In genomic region chr4:98260579-98261290, GRCh38 we compare ENCODE assay signal across 8 cellular contexts. TPM values are rescaled to one million over a fixed set of nuclear protein-coding genes. Genes with fewer than 3 reads are reported as not detected.
A peak's percentile ranks its signal among the peaks of the same experiment; 100 is the strongest.
DNase-seq lines count a peak whose midpoint lies in the region; ATAC-seq and TF ChIP-seq lines count a peak whose summit lies in the region.

No MANE protein-coding gene starts in this region.

- H3K79me1 ChIP-seq in neuronal stem cell (ENCODE audit: low read depth, low read length), result no peaks in the 10 kb centered on the region

- no peak overlapping the region for H2BK15ac ChIP-seq in neuronal stem cell (ENCODE audit: low read length)

- peak overlapping the region; percentile 96 for H3K23ac ChIP-seq in neuronal stem cell (ENCODE audit: low read depth, low read length, poor library complexity)

- peak; percentile 89 for ATAC-seq in foreskin keratinocyte

- H3K36me3 ChIP-seq in H7 (replicated peaks; ENCODE audit: control insufficient read depth, insufficient read depth, low read length), result no peaks in the 10 kb centered on the region
- no peaks in the 10 kb centered on the region for H3K36me3 ChIP-seq in neuronal stem cell (replicated peaks in 1 of 2; ENCODE audit: control insufficient read depth in 2 of 2, insufficient read depth in 2 of 2, low read length in 2 of 2)

- peak overlapping the region; percentile 92 for H3K18ac ChIP-seq in neuronal stem cell (ENCODE audit: low read length)

- H3K27ac ChIP-seq in foreskin keratinocyte (peak overlapping the region; percentile 91), neuronal stem cell (replicated peaks; ENCODE audit: low read length) (peak overlapping the region; percentile 99)

- H3K4ac ChIP-seq in neuronal stem cell (ENCODE audit: low read length), result peak overlapping the region; percentile 38

- TF ChIP-seq CTCF in foreskin keratinocyte (conservative IDR thresholded peaks at IDR 0.05), result no peak

- H3K4me2 ChIP-seq in neuronal stem cell (ENCODE audit: insufficient read depth, low read length, poor library complexity, severe bottlenecking), result peak overlapping the region; percentile 91

- H3K27me3 ChIP-seq in H7 (ENCODE audit: control insufficient read depth, insufficient read depth, low read length) (no peaks in the 10 kb centered on the region), foreskin keratinocyte (no peaks in the 10 kb centered on the region), neuronal stem cell (ENCODE audit: control insufficient read depth in 3 of 3, insufficient read depth in 3 of 3, low read depth in 1 of 3, low read length in 3 of 3) (no peaks in the 10 kb centered on the region)

- peak overlapping the region; percentile 3 for H2AK5ac ChIP-seq in neuronal stem cell (ENCODE audit: low read depth, low read length)

- H2BK12ac ChIP-seq in neuronal stem cell (ENCODE audit: low read length), result no peak overlapping the region

- H3K9me3 ChIP-seq in neuronal stem cell (replicated peaks in 1 of 2; ENCODE audit: control insufficient read depth in 2 of 2, insufficient read depth in 1 of 2, low read depth in 1 of 2, low read length in 2 of 2), result no peaks in the 10 kb centered on the region

- H2BK120ac ChIP-seq in neuronal stem cell (ENCODE audit: low read depth, low read length), result peak overlapping the region; percentile 24

- peak overlapping the region; percentile 91 for H3K9ac ChIP-seq in neuronal stem cell (ENCODE audit: low read depth, low read length, poor library complexity)

- H2AFZ ChIP-seq in neuronal stem cell (ENCODE audit: low read length), result peak overlapping the region; percentile 97

- peak overlapping the region; percentile 54 for H3K4me3 ChIP-seq in H7 (ENCODE audit: insufficient read depth, low read depth, low read length)
- H3K4me3 ChIP-seq in neuronal stem cell (ENCODE audit: low read length in 2 of 2), result peak overlapping the region; percentile 84 to 91

- H4K8ac ChIP-seq in neuronal stem cell (ENCODE audit: low read depth, low read length), result peak overlapping the region; percentile 29

- peak; percentile 87 for TF ChIP-seq POLR2A in Raji (IDR thresholded peaks at IDR 0.05; ENCODE audit: insufficient read depth, low read depth, low read length)

- H4K91ac ChIP-seq in neuronal stem cell (ENCODE audit: low read depth, low read length, poor library complexity), result peak overlapping the region; percentile 38

- no CpG with 5 or more reads among the region's 59 CpGs for WGBS in neuronal stem cell (ENCODE audit: extremely low coverage in 2 of 2, insufficient read length in 2 of 2, insufficient replicate concordance in 1 of 2), 2 donors

- peak overlapping the region; percentile 87 for H2BK5ac ChIP-seq in neuronal stem cell (ENCODE audit: low read length)

- H3K14ac ChIP-seq in neuronal stem cell (ENCODE audit: low read length), result peak overlapping the region; percentile 49

- DNase-seq in GF-D8 (lab: John Stamatoyannopoulos, UW) (peak; percentile 77), H7 (peak; percentile 74), LoVo (ENCODE audit: low spot score) (peak; percentile 93), foreskin keratinocyte (peak; percentile 74 to 89), neuronal stem cell (ENCODE audit: low spot score) (peak; percentile 93), stromal cell of bone marrow (ENCODE audit: low read depth) (peak; percentile 93)
- peak; percentile 59 to 82 (median 70) for DNase-seq in activated naive CD4-positive, alpha-beta T cell (lab: John Stamatoyannopoulos, UW)

- H3K4me1 ChIP-seq in foreskin keratinocyte, result peaks cover 5% of the 10 kb centered on the region
- peaks cover 3 to 4% of the 10 kb centered on the region in 2 donors for H3K4me1 ChIP-seq in neuronal stem cell (ENCODE audit: control insufficient read depth in 2 of 2, insufficient read depth in 1 of 2, low read depth in 1 of 2, low read length in 2 of 2)

RNA-seq across cellular contexts. Expression of gene RAP1GDS1, which starts 0.4 kb away (rescaled TPM):
- 37.2 and 53.0 TPM in 2 replicates for total RNA-seq in H7 (2014; rRNA removed; shearing (Covaris generic))
- 79.5 and 81.6 TPM in 2 replicates for total RNA-seq in foreskin keratinocyte
- polyA plus RNA-seq in foreskin keratinocyte, result 29.5 and 35.4 TPM in 2 replicates
- polyA plus RNA-seq in neuronal stem cell (2013, experiment 1 of 2), result 18.5 TPM
- polyA plus RNA-seq in neuronal stem cell (2013, experiment 2 of 2), result 17.8 TPM

Comparison
In these comparisons a context has a peak if more than half of its experiments do, and no peak if none do; other contexts are left out.
1. Peak in every context shown above with its lines: DNase-seq, ATAC-seq, H3K4me3 ChIP-seq and H3K27ac ChIP-seq.